In the genomic region with DNA sequence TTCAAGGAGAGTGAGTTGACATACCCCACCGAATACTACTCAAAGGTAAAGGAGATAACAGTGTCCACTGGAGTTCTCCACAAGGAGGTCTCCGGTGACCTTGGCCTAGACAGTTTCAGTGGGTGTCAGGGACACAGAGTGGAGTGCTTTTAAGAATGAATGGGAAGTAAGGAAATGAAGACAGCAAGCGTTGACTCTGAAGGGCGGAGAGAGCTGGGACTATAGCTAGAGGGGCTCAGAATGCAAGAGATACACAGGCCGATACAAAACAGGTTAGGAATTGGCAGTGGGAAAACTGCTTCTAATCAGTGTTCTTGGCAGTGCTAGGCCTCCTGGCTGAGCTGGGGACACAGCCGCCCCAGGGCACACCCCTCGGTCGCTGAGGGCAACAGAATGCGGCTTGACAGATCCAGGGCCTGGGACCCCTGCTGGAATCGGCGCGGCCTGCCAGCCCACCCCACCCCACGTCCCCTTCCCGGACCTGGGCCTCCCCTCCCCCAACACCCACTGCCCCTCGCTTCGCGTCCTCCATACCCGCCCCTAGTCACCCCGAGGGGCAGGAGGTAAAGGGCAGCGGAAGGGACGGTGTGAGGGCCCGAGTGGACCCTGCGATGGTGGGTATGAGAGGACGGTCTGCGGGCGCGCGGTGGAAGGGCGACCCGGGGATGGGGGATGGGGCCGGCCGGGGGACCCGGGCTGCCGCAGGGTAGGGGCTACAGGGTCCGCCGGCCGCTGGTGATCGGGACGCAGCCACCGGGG, we compare ENCODE assay signal across 1 cellular context.
TF ChIP-seq lines count a peak whose summit lies in the region.

No MANE protein-coding gene starts in this region.

TF ChIP-seq in endothelial cell of umbilical vein, 7 proteins besides CTCF, POLR2A, EP300 and RAD21:
- no peak for TF ChIP-seq EZH2 (IDR thresholded peaks at IDR 0.05; ENCODE audit: borderline replicate concordance, low read depth, low read length, severe bottlenecking)
- no peak for TF ChIP-seq GATA2 (IDR thresholded peaks at IDR 0.05; ENCODE audit: insufficient read depth, insufficient read length, low read depth, low read length)
- no peak for TF ChIP-seq JUN (IDR thresholded peaks at IDR 0.05; ENCODE audit: borderline replicate concordance, insufficient read depth, insufficient read length, low read depth)
- TF ChIP-seq FOS (IDR thresholded peaks at IDR 0.05; ENCODE audit: borderline replicate concordance, insufficient read depth, low read length), result no peak
